Comparison of ENCODE assay signal across 15 cellular contexts in the genomic region with DNA sequence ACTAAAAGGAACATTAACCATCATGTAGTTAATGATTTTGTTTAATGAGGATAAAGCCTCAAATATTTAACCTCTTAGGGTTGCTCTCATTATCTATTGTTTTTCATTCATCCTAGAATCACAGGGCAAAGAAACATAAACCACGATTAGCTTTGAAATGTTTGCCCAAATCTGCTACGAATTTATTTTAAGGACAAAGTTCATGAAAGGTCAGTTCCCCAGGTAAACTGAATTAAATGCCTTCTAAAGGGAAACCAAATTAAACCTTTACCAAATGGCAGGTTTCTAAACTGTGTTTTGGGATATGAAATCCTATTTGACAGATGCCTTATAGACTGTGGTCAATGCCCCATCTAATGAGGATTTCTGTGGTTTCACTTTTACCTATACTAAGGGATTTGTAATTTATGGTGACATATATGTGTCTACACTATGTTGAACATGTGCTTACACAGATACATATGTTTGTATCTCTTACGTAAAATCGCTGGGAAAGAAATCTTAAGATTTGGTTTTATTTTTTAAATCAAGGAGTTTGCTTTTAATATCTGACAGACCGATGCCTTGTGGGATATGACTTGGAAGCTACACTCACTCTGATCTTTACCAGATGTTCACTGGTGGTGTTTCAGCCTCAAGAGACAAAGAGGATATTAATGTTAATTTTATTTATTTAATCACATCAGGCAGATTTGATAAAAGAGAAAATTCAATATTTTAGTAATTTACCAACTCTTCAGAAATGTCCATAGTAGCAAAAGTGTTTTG.
DNase-seq lines count a peak whose midpoint lies in the region; ATAC-seq and TF ChIP-seq lines count a peak whose summit lies in the region.
"Had no signal": no experiment of that assay in that cellular context is flagged by ENCODE, and none has a peak within 500 bp of the region (broad histone marks: within the 10 kb centered on the region; RNA-seq: fewer than 3 reads in every experiment).

No MANE protein-coding gene starts in this region.

- no peak overlapping the region for H3K27ac ChIP-seq in IMR-90 (ENCODE audit: insufficient read depth, low read length)
- H3K27ac ChIP-seq: C4-2B, suprapubic skin had no signal

- no peak overlapping the region for H2AK9ac ChIP-seq in IMR-90 (replicated peaks; ENCODE audit: low read depth, low read length, poor library complexity)

- ATAC-seq in IMR-90 (ENCODE audit: low read depth), result no peak
- no peak for ATAC-seq in HG02610 (IDR thresholded peaks at IDR 0.05; ENCODE audit: unreplicated experiment)

- H3K9me3 Mint-ChIP-seq in osteocyte (ENCODE audit: unreplicated experiment), result no peaks in the 10 kb centered on the region

- peak overlapping the region; percentile 40 for H3K4me3 ChIP-seq in AG10803 (ENCODE audit: low read length)
- H3K4me3 ChIP-seq in IMR-90 (ENCODE audit: insufficient read depth, low read depth, low read length), result peak overlapping the region; percentile 18; the same call in 1 of the 2 replicates
- H3K4me3 ChIP-seq: suprapubic skin had no signal

- H4K91ac ChIP-seq in IMR-90 (ENCODE audit: insufficient read depth, low read depth, low read length), result no peak overlapping the region

- TF ChIP-seq RAD21 in IMR-90 (IDR thresholded peaks at IDR 0.05; ENCODE audit: low read length), result no peak

- H3K27ac Mint-ChIP-seq in osteocyte (ENCODE audit: unreplicated experiment), result peak overlapping the region; percentile 35
- H3K27ac Mint-ChIP-seq: activated CD4-positive, alpha-beta memory T cell treated with anti-CD3 and anti-CD28 coated beads, Interleukin-2, amount 10 ng/mL, durations not matched to agents 7 days and 5 days had no signal

- no peaks in the 10 kb centered on the region for H3K9me3 ChIP-seq in IMR-90 (ENCODE audit: control insufficient read depth, insufficient read depth, low read length)
- H3K9me3 ChIP-seq: suprapubic skin had no signal

- no peak overlapping the region for H3K9ac ChIP-seq in IMR-90 (ENCODE audit: low read depth, low read length)

- CTCF ChIA-PET in IMR-90 (lab: Yijun Ruan, JAX), result no interaction called here

- H2AK5ac ChIP-seq in IMR-90 (ENCODE audit: low read depth, low read length), result no peak overlapping the region

- in situ Hi-C loops in IMR-90 (cut with MboI; ENCODE audit: low sequenced_read_pairs), result loop anchor here (25.0 kb wide), 1 partner anchor 576 kb away; a partner anchor contains a TSS
- in situ Hi-C loops in ACHN (cut with HindIII; ENCODE audit: low pct_ligation_motif_present, low pct_unique_long_range_greater_than_20kb, low sequenced_read_pairs), result no loop called here
- in situ Hi-C loops in GM13976 (cut with MboI; ENCODE audit: low sequenced_read_pairs, unreplicated experiment), result loop anchor here (25.0 kb wide), 1 partner anchor 649 kb away; no protein-coding TSS in a partner anchor

- no peaks in the 10 kb centered on the region for H3K27me3 Mint-ChIP-seq in osteocyte (ENCODE audit: unreplicated experiment)

- peak overlapping the region; percentile 43; the same call in 1 of the 2 replicates for H3K14ac ChIP-seq in IMR-90 (replicated peaks; ENCODE audit: low read depth, low read length)

- H3K4me3 Mint-ChIP-seq in osteocyte (ENCODE audit: unreplicated experiment), result peak overlapping the region; percentile 27
- H3K4me3 Mint-ChIP-seq: activated CD4-positive, alpha-beta memory T cell treated with anti-CD3 and anti-CD28 coated beads, Interleukin-2, amount 10 ng/mL, durations not matched to agents 7 days and 5 days had no signal

- peak overlapping the region; percentile 1 for H2BK5ac ChIP-seq in IMR-90 (ENCODE audit: low read depth, low read length, poor library complexity, severe bottlenecking)

- H2BK120ac ChIP-seq in IMR-90 (ENCODE audit: low read depth, low read length), result no peak overlapping the region

- no TSS peak for BruUV-seq in IMR-90 (replicated peaks; lab: Mats Ljungman, UMichigan)

- H3K56ac ChIP-seq in IMR-90 (ENCODE audit: extremely low read depth, insufficient read depth, low read length), result no peak overlapping the region

- TF ChIP-seq CTCF in AG10803 (conservative IDR thresholded peaks at IDR 0.05; ENCODE audit: low read length), result no peak
- no peak for TF ChIP-seq CTCF in IMR-90 (conservative IDR thresholded peaks at IDR 0.05; ENCODE audit: low read depth, low read length)
- no peak for TF ChIP-seq CTCF in osteocyte (IDR thresholded peaks at IDR 0.05)
- TF ChIP-seq CTCF in GM13976 (IDR thresholded peaks at IDR 0.05; ENCODE audit: borderline replicate concordance, control extremely low read depth, extremely low read depth, insufficient read depth, missing control alignments), result no peak

- peaks cover 62% of the 10 kb centered on the region for H3K4me1 Mint-ChIP-seq in osteocyte (ENCODE audit: unreplicated experiment)
- H3K4me1 Mint-ChIP-seq: activated CD4-positive, alpha-beta memory T cell treated with anti-CD3 and anti-CD28 coated beads, Interleukin-2, amount 10 ng/mL, durations not matched to agents 7 days and 5 days had no signal

- WGBS in IMR-90 (ENCODE audit: extremely low coverage in 2 of 2, insufficient read length in 1 of 2), 2 experiments, result no CpG with 5 or more reads among the region's 5 CpGs

- dilution Hi-C loops in IMR-90 (cut with HindIII; ENCODE audit: low sequenced_read_pairs, unreplicated experiment), result no loop called here

- H3K4ac ChIP-seq in IMR-90 (ENCODE audit: low read depth, low read length), result no peak overlapping the region

- no peak overlapping the region for H2BK15ac ChIP-seq in IMR-90 (ENCODE audit: low read depth, low read length)

- H4K20me1 ChIP-seq in IMR-90 (ENCODE audit: insufficient read depth, low read length), result no peaks in the 10 kb centered on the region; the same call in 1 of the 2 replicates

- no peak overlapping the region for H3K23ac ChIP-seq in IMR-90 (ENCODE audit: low read depth, low read length)

- no peaks in the 10 kb centered on the region for H3K27me3 ChIP-seq in IMR-90 (ENCODE audit: control insufficient read depth, insufficient read depth, low read length)
- H3K27me3 ChIP-seq: suprapubic skin had no signal

- intact Hi-C loops in IMR-90 (cut with micrococcal nuclease), result no loop called here

- H4K5ac ChIP-seq in IMR-90 (ENCODE audit: low read depth, low read length), result no peak overlapping the region

- H2AFZ ChIP-seq in IMR-90 (replicated peaks; ENCODE audit: low read length, poor library complexity), result no peak overlapping the region

- H3K4me2 ChIP-seq in IMR-90 (ENCODE audit: low read depth, low read length), result peak overlapping the region; percentile 95

- H4K8ac ChIP-seq in IMR-90 (ENCODE audit: low read depth in 2 of 2, low read length in 2 of 2), result no peak overlapping the region; a peak in 1 of 4 replicates

- no peak overlapping the region for H2BK20ac ChIP-seq in IMR-90 (ENCODE audit: low read depth, low read length)

- DNase-seq in AG10803 (ENCODE audit: low read depth), result peak; percentile 49
- peak; percentile 39 for DNase-seq in IMR-90
- peak; percentile 48 for DNase-seq in fibroblast of gingiva (ENCODE audit: low read depth)
- no peak for DNase-seq in osteocyte (ENCODE audit: extremely low spot score, unreplicated experiment)
- no peak for DNase-seq in ACHN
- DNase-seq in GM13976 (ENCODE audit: low spot score), result no peak
- no peak for DNase-seq in cerebellum (ENCODE audit: low spot score)
- DNase-seq: activated CD4-positive, alpha-beta memory T cell treated with anti-CD3 and anti-CD28 coated beads, Interleukin-2, amount 10 ng/mL, durations not matched to agents 7 days and 5 days; activated T-cell treated with anti-CD3 and anti-CD28 coated beads, Interleukin-2, amount 50 U/mL, for 48 hours; DMS153; mesendoderm; NCI-H526 treated with DMSO at 0.1 percent for 48 hours had no signal

- H3K9me1 ChIP-seq in IMR-90 (ENCODE audit: insufficient read depth, low read length), result peaks cover 2% of the 10 kb centered on the region; the same call in 1 of the 2 replicates

- no peak overlapping the region; the same call in 1 of the 2 replicates for H3K18ac ChIP-seq in IMR-90 (ENCODE audit: low read depth, low read length)

- H3K36me3 Mint-ChIP-seq in osteocyte (ENCODE audit: unreplicated experiment), result no peaks in the 10 kb centered on the region

- peaks cover 28 to 53% of the 10 kb centered on the region in 2 experiments; a peak in 3 of 4 replicates for H3K79me1 ChIP-seq in IMR-90 (ENCODE audit: low read depth in 1 of 2, low read length in 2 of 2)

- TF ChIP-seq POLR2A in IMR-90 (IDR thresholded peaks at IDR 0.05; ENCODE audit: low read depth, low read length), result no peak

- POLR2A ChIA-PET in IMR-90 (lab: Charles Lee; ENCODE audit: unreplicated experiment), result interaction anchor here (0.6 kb wide), 1 partner anchor 14 kb away, joined by 4 read pairs; no protein-coding TSS in a partner anchor

- H3K36me3 ChIP-seq in IMR-90 (ENCODE audit: control insufficient read depth, insufficient read depth, low read length), result no peaks in the 10 kb centered on the region
- H3K36me3 ChIP-seq: suprapubic skin had no signal

- H3K4me1 ChIP-seq in IMR-90 (ENCODE audit: control insufficient read depth, insufficient read depth, low read length), result peaks cover 16% of the 10 kb centered on the region

TF ChIP-seq in IMR-90, 13 proteins besides CTCF, POLR2A, EP300 and RAD21:
- TF ChIP-seq MXI1 (IDR thresholded peaks at IDR 0.05; ENCODE audit: borderline replicate concordance, low read depth, low read length) (no peak), BHLHE40 (IDR thresholded peaks at IDR 0.05; ENCODE audit: low read depth, low read length) (no peak), RFX5 (IDR thresholded peaks at IDR 0.05; ENCODE audit: low read depth, low read length) (no peak), MAZ (IDR thresholded peaks at IDR 0.05; ENCODE audit: borderline replicate concordance, low read depth, low read length) (no peak), NFE2L2 (IDR thresholded peaks at IDR 0.05; ENCODE audit: low read depth, low read length) (no peak), RCOR1 (IDR thresholded peaks at IDR 0.05; ENCODE audit: insufficient replicate concordance, low read length) (no peak), SMC3 (IDR thresholded peaks at IDR 0.05; ENCODE audit: low read depth, low read length) (no peak), CHD1 (IDR thresholded peaks at IDR 0.05; ENCODE audit: low read depth, low read length) (no peak), CEBPB (IDR thresholded peaks at IDR 0.05; ENCODE audit: low read depth, low read length) (no peak), MAFK (IDR thresholded peaks at IDR 0.05; ENCODE audit: low read depth, low read length) (no peak)
- TF ChIP-seq, protein P1, sequence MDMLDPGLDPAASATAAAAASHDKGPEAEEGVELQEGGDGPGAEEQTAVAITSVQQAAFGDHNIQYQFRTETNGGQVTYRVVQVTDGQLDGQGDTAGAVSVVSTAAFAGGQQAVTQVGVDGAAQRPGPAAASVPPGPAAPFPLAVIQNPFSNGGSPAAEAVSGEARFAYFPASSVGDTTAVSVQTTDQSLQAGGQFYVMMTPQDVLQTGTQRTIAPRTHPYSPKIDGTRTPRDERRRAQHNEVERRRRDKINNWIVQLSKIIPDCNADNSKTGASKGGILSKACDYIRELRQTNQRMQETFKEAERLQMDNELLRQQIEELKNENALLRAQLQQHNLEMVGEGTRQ (IDR thresholded peaks at IDR 0.05; ENCODE audit: low read depth, low read length), result no peak

Comparison
In these comparisons a context has a peak if more than half of its experiments do, and no peak if none do; other contexts are left out.
1. DNase-seq: peak in AG10803 (single experiment), IMR-90 (single experiment) and fibroblast of gingiva (single experiment); none in osteocyte (single experiment), ACHN (single experiment), GM13976 (single experiment) and cerebellum (single experiment).